Comparison of ENCODE assay signal across 35 cellular contexts in the genomic region with DNA sequence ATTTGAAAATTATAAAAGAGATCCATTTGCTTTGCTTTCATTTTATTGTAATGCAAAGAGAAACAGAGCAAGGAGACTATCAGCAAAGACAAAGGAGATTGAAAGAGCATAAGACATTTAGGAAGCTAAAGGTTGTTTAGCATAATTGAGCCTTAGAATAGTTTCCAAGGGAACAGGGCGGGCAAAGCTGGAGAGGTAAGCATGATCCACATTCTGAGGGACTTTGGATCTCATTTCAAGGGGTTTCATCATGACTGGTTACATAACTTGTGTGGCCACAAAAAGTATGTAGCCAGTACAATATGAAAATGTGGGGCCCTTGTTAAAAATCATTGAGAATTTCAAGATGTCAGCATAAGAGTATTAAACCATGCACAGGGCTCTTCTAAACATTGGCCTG.
DNase-seq lines count a peak whose midpoint lies in the region; ATAC-seq, FAIRE-seq and TF ChIP-seq lines count a peak whose summit lies in the region.
"Had no signal": no experiment of that assay in that cellular context is flagged by ENCODE, and none has a peak within 500 bp of the region (broad histone marks: within the 10 kb centered on the region; RNA-seq: fewer than 3 reads in every experiment).

No MANE protein-coding gene starts in this region.

- no peak overlapping the region for H4K8ac ChIP-seq in H1 (ENCODE audit: extremely low read depth, insufficient read depth, low read length)

- H3K79me2 ChIP-seq in GM23338 (replicated peaks; ENCODE audit: insufficient read depth) (no peaks in the 10 kb centered on the region), H1 (ENCODE audit: control insufficient read depth in 1 of 2, insufficient read depth in 2 of 2, low read length in 2 of 2) (no peaks in the 10 kb centered on the region)

- H3K79me1 ChIP-seq in H1 (ENCODE audit: low read depth, low read length), result no peaks in the 10 kb centered on the region

- H3K9me3 ChIP-seq in H1 (ENCODE audit: insufficient read depth in 2 of 2, low read depth in 1 of 2, low read length in 1 of 2) (no peaks in the 10 kb centered on the region), liver (ENCODE audit: control insufficient read depth in 4 of 4, low read length in 3 of 4) (no peaks in the 10 kb centered on the region), mucosa of descending colon (no peaks in the 10 kb centered on the region)
- H3K9me3 ChIP-seq: heart right ventricle, psoas muscle, thyroid gland, vagina had no signal

- H3K27ac ChIP-seq in GM23338 (ENCODE audit: low read depth) (no peak overlapping the region), H1 (ENCODE audit: low read depth, low read length) (no peak overlapping the region), liver (ENCODE audit: low read depth in 1 of 2, low read length in 2 of 2) (no peak overlapping the region), caudate nucleus (ENCODE audit: low read depth, low read length) (no peak overlapping the region)
- H3K27ac ChIP-seq: C4-2B, coronary artery, heart right ventricle, HL-60, psoas muscle, thyroid gland, vagina had no signal

- no peak overlapping the region for H3K56ac ChIP-seq in H1 (replicated peaks; ENCODE audit: insufficient read length, low read depth, low read length)

- H3K4me2 ChIP-seq in GM23338 (no peak overlapping the region), H1 (ENCODE audit: insufficient read depth in 1 of 2, low read depth in 2 of 2, low read length in 2 of 2) (0 out of 4 replicates have a peak overlapping the region, but pooled peaks of 1 of the 2 experiments have one; percentile 31)

- H3K4me1 Mint-ChIP-seq in GM23338, result peaks cover 9% of the 10 kb centered on the region
- H3K4me1 Mint-ChIP-seq: activated naive CD4-positive, alpha-beta T cell treated with anti-CD3 and anti-CD28 coated beads, Interleukin-2, amount 10 ng/mL, durations not matched to agents 7 days and 5 days; naive B cell; stimulated activated naive CD8-positive, alpha-beta T cell treated with anti-CD3 and anti-CD28 coated beads, Interleukin-15, amount 100 ng/mL, for 72 hours; T-cell had no signal

- TF ChIP-seq CTCF in GM23338 (conservative IDR thresholded peaks at IDR 0.05; ENCODE audit: low read depth in 2 of 2) (no peak), H1 (IDR thresholded peaks at IDR 0.05; ENCODE audit: control extremely low read depth in 1 of 3, insufficient read depth in 1 of 3, low read depth in 1 of 3, low read length in 3 of 3) (no peak), liver (IDR thresholded peaks at IDR 0.05; ENCODE audit: low read depth, low read length, missing input control) (no peak), mucosa of descending colon (IDR thresholded peaks at IDR 0.05) (no peak)

- peak; percentile 56 for DNase-seq in GM23338 (ENCODE audit: low spot score)
- DNase-seq in NCI-H1436 treated with DMSO at 0.1 percent for 48 hours (lab: John Stamatoyannopoulos, UW), result peak; percentile 6
- peak in 1 of 2 experiments; percentile 2 for DNase-seq in H1 (ENCODE audit: low read depth in 1 of 2, low spot score in 2 of 2)
- no peak for DNase-seq in SKM-1 (lab: John Stamatoyannopoulos, UW; ENCODE audit: unreplicated experiment)
- DNase-seq in caudate nucleus (lab: John Stamatoyannopoulos, UW), result no peak
- no peak for DNase-seq in mucosa of descending colon
- DNase-seq: activated CD4-positive, alpha-beta memory T cell treated with anti-CD3 and anti-CD28 coated beads for 36 hours; activated CD8-positive, alpha-beta memory T cell treated with anti-CD3 and anti-CD28 coated beads, Interleukin-2, amount 50 U/mL, for 4 hours; activated naive CD4-positive, alpha-beta T cell treated with anti-CD3 and anti-CD28 coated beads, Interleukin-2, amount 10 ng/mL, durations not matched to agents 7 days and 5 days; amygdala; effector memory CD8-positive, alpha-beta T cell; foreskin melanocyte; heart right ventricle; IMR-90; naive B cell; NCI-H1105; NCI-H2029; NCI-H2227 treated with DMSO at 0.1 percent for 48 hours; NCI-H69; occipital lobe; psoas muscle; SIG-M5; stimulated activated naive CD8-positive, alpha-beta T cell treated with anti-CD3 and anti-CD28 coated beads, Interleukin-15, amount 100 ng/mL, for 72 hours; T-cell; thyroid gland had no signal

- WGBS in H1 (ENCODE audit: extremely low coverage in 1 of 2, insufficient coverage in 1 of 2, insufficient read length in 1 of 2, insufficient replicate concordance in 2 of 2, low coverage in 1 of 2, low lambda C conversion rate in 2 of 2, missing lambda C conversion rate in 1 of 2), 2 experiments, result 63% methylated on average over 1 of the region's 1 CpG; no CpG with 5 or more reads in 1 of the 2 experiments
- 49% methylated on average over 1 of the region's 1 CpG for WGBS in liver

- H3K4me1 ChIP-seq in GM23338 (ENCODE audit: insufficient read depth), result peaks cover 3% of the 10 kb centered on the region; the same call in 1 of the 2 replicates
- H3K4me1 ChIP-seq in H1 (replicated peaks in 1 of 4; ENCODE audit: control insufficient read depth in 3 of 4, insufficient read depth in 4 of 4, low read length in 3 of 4), result peaks cover 0 to 6% (median 0%) of the 10 kb centered on the region in 4 experiments; a peak in 3 of 7 replicates
- H3K4me1 ChIP-seq in liver (ENCODE audit: control insufficient read depth in 4 of 4, insufficient read depth in 4 of 4, low read length in 3 of 4), result peaks cover 0 to 4% (median 2%) of the 10 kb centered on the region in 4 donors
- H3K4me1 ChIP-seq in mucosa of descending colon (ENCODE audit: low read depth), result no peaks in the 10 kb centered on the region
- H3K4me1 ChIP-seq: heart right ventricle, psoas muscle, thyroid gland, vagina had no signal

- H4K91ac ChIP-seq in H1 (replicated peaks; ENCODE audit: insufficient read length, low read length), result no peak overlapping the region

- 0 out of 2 replicates have a peak overlapping the region, but pooled peaks have one; percentile 39 for H2BK5ac ChIP-seq in H1 (ENCODE audit: low read depth, low read length)

- H3K36me3 ChIP-seq in GM23338 (ENCODE audit: insufficient read depth) (no peaks in the 10 kb centered on the region), H1 (ENCODE audit: control insufficient read depth in 2 of 4, insufficient read depth in 4 of 4, low read length in 3 of 4) (no peaks in the 10 kb centered on the region), liver (ENCODE audit: control insufficient read depth in 4 of 4, insufficient read depth in 3 of 4, low read depth in 1 of 4, low read length in 3 of 4) (no peaks in the 10 kb centered on the region), mucosa of descending colon (ENCODE audit: low read depth) (no peaks in the 10 kb centered on the region)
- H3K36me3 ChIP-seq: heart right ventricle, thyroid gland, vagina had no signal

- H3K9ac ChIP-seq in H1 (replicated peaks in 1 of 4; ENCODE audit: extremely low read depth in 1 of 4, low read depth in 3 of 4, low read length in 3 of 4) (no peak overlapping the region), liver (ENCODE audit: low read depth in 1 of 2, low read length in 2 of 2) (no peak overlapping the region)

- no peak overlapping the region for H2AK5ac ChIP-seq in H1 (ENCODE audit: low read depth, low read length)

- H3F3A ChIP-seq in GM23338 (replicated peaks; ENCODE audit: low read depth), result no peaks in the 10 kb centered on the region

- H3K4me3 Mint-ChIP-seq in GM23338, result no peak overlapping the region
- H3K4me3 Mint-ChIP-seq: activated CD4-positive, alpha-beta memory T cell treated with anti-CD3 and anti-CD28 coated beads for 36 hours; activated naive CD4-positive, alpha-beta T cell treated with anti-CD3 and anti-CD28 coated beads, Interleukin-2, amount 10 ng/mL, durations not matched to agents 7 days and 5 days; effector memory CD8-positive, alpha-beta T cell; naive B cell; stimulated activated naive CD8-positive, alpha-beta T cell treated with anti-CD3 and anti-CD28 coated beads, Interleukin-15, amount 100 ng/mL, for 72 hours; T-cell had no signal

- TF ChIP-seq EP300 in H1 (IDR thresholded peaks at IDR 0.05; ENCODE audit: borderline replicate concordance in 1 of 2, low read depth in 2 of 2, low read length in 2 of 2), result no peak

- TF ChIP-seq POLR2A in H1 (IDR thresholded peaks at IDR 0.05; ENCODE audit: control extremely low read depth in 1 of 2, low read depth in 2 of 2, low read length in 2 of 2), result no peak

- no peak overlapping the region for H3K23ac ChIP-seq in H1 (ENCODE audit: insufficient read length)

- H3K23me2 ChIP-seq in H1 (ENCODE audit: low read depth, low read length), result no peaks in the 10 kb centered on the region

- H4K20me1 ChIP-seq in GM23338 (replicated peaks; ENCODE audit: insufficient read depth) (no peaks in the 10 kb centered on the region), H1 (replicated peaks in 1 of 2; ENCODE audit: control insufficient read depth in 1 of 2, insufficient read depth in 2 of 2, low read length in 2 of 2) (no peaks in the 10 kb centered on the region)

- peak overlapping the region; percentile 43 for H2BK120ac ChIP-seq in H1 (replicated peaks; ENCODE audit: low read depth, low read length)

- H3K9me2 ChIP-seq in GM23338 (ENCODE audit: insufficient read depth), result no peaks in the 10 kb centered on the region

- no peak overlapping the region for H3K4ac ChIP-seq in H1 (replicated peaks; ENCODE audit: insufficient read length, low read depth, low read length)

- no peak overlapping the region for H2BK12ac ChIP-seq in H1 (ENCODE audit: low read depth, low read length)

- H2BK15ac ChIP-seq in H1 (ENCODE audit: low read length), result no peak overlapping the region

- H3K27me3 ChIP-seq in GM23338 (ENCODE audit: insufficient read depth) (no peaks in the 10 kb centered on the region), H1 (replicated peaks in 1 of 4; ENCODE audit: control insufficient read depth in 3 of 4, extremely low read depth in 1 of 4, insufficient read depth in 3 of 4, low read length in 3 of 4) (no peaks in the 10 kb centered on the region), liver (ENCODE audit: control insufficient read depth in 4 of 4, insufficient read depth in 4 of 4, low read length in 3 of 4) (no peaks in the 10 kb centered on the region)
- H3K27me3 ChIP-seq: heart right ventricle, thyroid gland, vagina had no signal

- no peaks in the 10 kb centered on the region for H3K9me3 Mint-ChIP-seq in GM23338
- H3K9me3 Mint-ChIP-seq: activated CD4-positive, alpha-beta memory T cell treated with anti-CD3 and anti-CD28 coated beads for 36 hours; activated naive CD4-positive, alpha-beta T cell treated with anti-CD3 and anti-CD28 coated beads, Interleukin-2, amount 10 ng/mL, durations not matched to agents 7 days and 5 days; effector memory CD8-positive, alpha-beta T cell; naive B cell; stimulated activated naive CD8-positive, alpha-beta T cell treated with anti-CD3 and anti-CD28 coated beads, Interleukin-15, amount 100 ng/mL, for 72 hours; T-cell had no signal

- POLR2A ChIA-PET in H1 (lab: Charles Lee; ENCODE audit: partially characterized antibody), result interaction anchor here (0.8 to 2.5 kb wide), 2 partner anchors 16 to 21 kb away, joined by 3 to 14 read pairs; no protein-coding TSS in a partner anchor

- H2BK20ac ChIP-seq in H1 (ENCODE audit: low read length), result no peak overlapping the region

- ATAC-seq in GM23338 (peak; percentile 56; the same call in 2 of the 3 replicates), mucosa of descending colon (no peak), HG02588 (IDR thresholded peaks at IDR 0.05; ENCODE audit: unreplicated experiment) (no peak)
- ATAC-seq: activated CD4-positive, CD25-positive, alpha-beta regulatory T cell treated with anti-CD3 and anti-CD28 coated beads, Interleukin-2, amount 50 U/mL, for 24 hours; effector memory CD8-positive, alpha-beta T cell; esophagus mucosa; heart right ventricle; psoas muscle; stimulated activated naive CD8-positive, alpha-beta T cell treated with anti-CD3 and anti-CD28 coated beads, Interleukin-15, amount 100 ng/mL, for 72 hours; T-cell had no signal

- intact Hi-C loops in mucosa of descending colon (cut with DNase I, micrococcal nuclease), result no loop called here

- no peak for TF ChIP-seq RAD21 in H1 (IDR thresholded peaks at IDR 0.05 in 1 of 2, conservative IDR thresholded peaks at IDR 0.05 in 1 of 2; ENCODE audit: low read depth in 2 of 2, low read length in 2 of 2)
- TF ChIP-seq RAD21 in liver (IDR thresholded peaks at IDR 0.05), result no peak

- CTCF ChIA-PET in H1 (lab: Charles Lee; ENCODE audit: partially characterized antibody), result interaction anchor here (0.6 kb wide), 1 partner anchor 657 kb away, joined by 3 read pairs; no protein-coding TSS in a partner anchor

- no peak overlapping the region for H4K5ac ChIP-seq in H1 (ENCODE audit: insufficient read length, low read depth, low read length)

- 0 out of 2 replicates have a peak overlapping the region, but pooled peaks have one; percentile 40 for H3K27ac Mint-ChIP-seq in GM23338
- H3K27ac Mint-ChIP-seq: activated CD4-positive, alpha-beta memory T cell treated with anti-CD3 and anti-CD28 coated beads for 36 hours; activated naive CD4-positive, alpha-beta T cell treated with anti-CD3 and anti-CD28 coated beads, Interleukin-2, amount 10 ng/mL, durations not matched to agents 7 days and 5 days; effector memory CD8-positive, alpha-beta T cell; naive B cell; stimulated activated naive CD8-positive, alpha-beta T cell treated with anti-CD3 and anti-CD28 coated beads, Interleukin-15, amount 100 ng/mL, for 72 hours; T-cell had no signal

- H3K4me3 ChIP-seq in GM23338 (no peak overlapping the region), H1 (ENCODE audit: extremely low read depth in 1 of 4, insufficient read depth in 2 of 4, low read depth in 3 of 4, low read length in 4 of 4) (no peak overlapping the region), liver (ENCODE audit: low read depth in 1 of 3, low read length in 3 of 3) (no peak overlapping the region), mucosa of descending colon (no peak overlapping the region)
- H3K4me3 ChIP-seq: coronary artery, heart right ventricle, psoas muscle, thyroid gland, vagina had no signal

- peak; percentile 52 for FAIRE-seq in H1 (lab: Jason Lieb, UNC)
- FAIRE-seq: RCC 7860, TTC549 had no signal

- no peak overlapping the region for H3K14ac ChIP-seq in H1 (ENCODE audit: insufficient read length)

- H2AFZ ChIP-seq in GM23338 (no peak overlapping the region), H1 (ENCODE audit: low read length) (no peak overlapping the region)

- H3K27me3 Mint-ChIP-seq in GM23338 (ENCODE audit: insufficient read depth, low read depth, poor library complexity), result no peaks in the 10 kb centered on the region
- H3K27me3 Mint-ChIP-seq: activated CD4-positive, alpha-beta memory T cell treated with anti-CD3 and anti-CD28 coated beads for 36 hours; activated naive CD4-positive, alpha-beta T cell treated with anti-CD3 and anti-CD28 coated beads, Interleukin-2, amount 10 ng/mL, durations not matched to agents 7 days and 5 days; effector memory CD8-positive, alpha-beta T cell; naive B cell; stimulated activated naive CD8-positive, alpha-beta T cell treated with anti-CD3 and anti-CD28 coated beads, Interleukin-15, amount 100 ng/mL, for 72 hours; T-cell had no signal

- no peak overlapping the region for H3K18ac ChIP-seq in H1 (ENCODE audit: extremely low read depth, low read length)

- H3K36me3 Mint-ChIP-seq in GM23338 (ENCODE audit: low read depth), result no peaks in the 10 kb centered on the region
- H3K36me3 Mint-ChIP-seq: activated naive CD4-positive, alpha-beta T cell treated with anti-CD3 and anti-CD28 coated beads, Interleukin-2, amount 10 ng/mL, durations not matched to agents 7 days and 5 days; naive B cell had no signal

Comparison
In these comparisons a context has a peak if more than half of its experiments do, and no peak if none do; other contexts are left out.
1. DNase-seq: peak in GM23338 (single experiment) and NCI-H1436 treated with DMSO at 0.1 percent for 48 hours (single experiment); none in SKM-1 (single experiment), caudate nucleus (0 of 61) and mucosa of descending colon (0 of 3).